In genomic region chr7:149278396-149278795, GRCh38 we compare ENCODE assay signal across 24 cellular contexts.
"Had no signal": no experiment of that assay in that cellular context is flagged by ENCODE, and none has a peak within 500 bp of the region (broad histone marks: within the 10 kb centered on the region; RNA-seq: fewer than 3 reads in every experiment).

No MANE protein-coding gene starts in this region.

- DNase-seq: cortex of kidney; effector memory CD8-positive, alpha-beta T cell; gastrocnemius medialis; kidney; mucosa of descending colon; naive B cell; nucleus accumbens; ovary; psoas muscle; right cardiac atrium; sigmoid colon; stimulated activated CD4-positive, alpha-beta T cell treated with anti-CD3 and anti-CD28 coated beads, Interleukin-2, amount 100 ng/mL, for 24 hours; stimulated activated CD4-positive, alpha-beta T cell treated with anti-CD3 and anti-CD28 coated beads, Interleukin-4, amount 100 ng/mL, for 24 hours; upper lobe of left lung had no signal

- H3K27ac ChIP-seq: gastrocnemius medialis, neural progenitor cell, ovary, psoas muscle, sigmoid colon, thoracic aorta, tibial nerve, upper lobe of left lung had no signal

- H3K4me3 Mint-ChIP-seq: effector memory CD8-positive, alpha-beta T cell; memory B cell; mesothelial cell of epicardium; naive B cell; natural killer cell treated with Interleukin-12 subunit alpha and Interleukin-12 subunit beta and Interleukin-15 and Interleukin-18, amount 100 ng/mL, for 72 hours; neural progenitor cell; stimulated activated memory B cell treated with anti-CD40 and anti-IgM and Interleukin-4, amounts not matched to agents 10 μg/mL and 1 μg/mL and 100 μg/mL, for 72 hours; stimulated activated naive CD8-positive, alpha-beta T cell treated with anti-CD3 and anti-CD28 coated beads, Interleukin-15, Interleukin-2, amounts not matched to agents 100 ng/mL and 50 ng/mL, for 24 hours had no signal

- H3K4me3 ChIP-seq: gastrocnemius medialis, lung, mucosa of descending colon, neural progenitor cell, ovary, psoas muscle, sigmoid colon, thoracic aorta, tibial nerve, upper lobe of left lung had no signal

- H3K27me3 Mint-ChIP-seq: effector memory CD8-positive, alpha-beta T cell; memory B cell; naive B cell; natural killer cell treated with Interleukin-12 subunit alpha and Interleukin-12 subunit beta and Interleukin-15 and Interleukin-18, amount 100 ng/mL, for 72 hours; stimulated activated memory B cell treated with anti-CD40 and anti-IgM and Interleukin-4, amounts not matched to agents 10 μg/mL and 1 μg/mL and 100 μg/mL, for 72 hours; stimulated activated naive CD8-positive, alpha-beta T cell treated with anti-CD3 and anti-CD28 coated beads, Interleukin-15, Interleukin-2, amounts not matched to agents 100 ng/mL and 50 ng/mL, for 24 hours had no signal

- H2AFZ ChIP-seq: neural progenitor cell had no signal

- H3K4me2 ChIP-seq: neural progenitor cell had no signal

- H3K27ac Mint-ChIP-seq: effector memory CD8-positive, alpha-beta T cell; memory B cell; mesothelial cell of epicardium; naive B cell; natural killer cell treated with Interleukin-12 subunit alpha and Interleukin-12 subunit beta and Interleukin-15 and Interleukin-18, amount 100 ng/mL, for 72 hours; stimulated activated memory B cell treated with anti-CD40 and anti-IgM and Interleukin-4, amounts not matched to agents 10 μg/mL and 1 μg/mL and 100 μg/mL, for 72 hours; stimulated activated naive CD8-positive, alpha-beta T cell treated with anti-CD3 and anti-CD28 coated beads, Interleukin-15, Interleukin-2, amounts not matched to agents 100 ng/mL and 50 ng/mL, for 24 hours had no signal

- H3K9me3 Mint-ChIP-seq: effector memory CD8-positive, alpha-beta T cell; naive B cell; natural killer cell treated with Interleukin-12 subunit alpha and Interleukin-12 subunit beta and Interleukin-15 and Interleukin-18, amount 100 ng/mL, for 72 hours; stimulated activated naive CD8-positive, alpha-beta T cell treated with anti-CD3 and anti-CD28 coated beads, Interleukin-15, Interleukin-2, amounts not matched to agents 100 ng/mL and 50 ng/mL, for 24 hours had no signal

- H3K4me1 ChIP-seq: gastrocnemius medialis, neural progenitor cell, psoas muscle, sigmoid colon, tibial nerve, upper lobe of left lung had no signal

- H3K9me3 ChIP-seq: gastrocnemius medialis, mucosa of descending colon, ovary, psoas muscle, sigmoid colon, thoracic aorta, upper lobe of left lung had no signal

- H3K27me3 ChIP-seq: gastrocnemius medialis, neural progenitor cell, ovary, sigmoid colon, tibial nerve, upper lobe of left lung had no signal

- H3K36me3 ChIP-seq: neural progenitor cell, ovary had no signal

- H3K9ac ChIP-seq: neural progenitor cell had no signal

- ATAC-seq: effector memory CD8-positive, alpha-beta T cell; gastrocnemius medialis; left lobe of liver; mucosa of descending colon; natural killer cell treated with Interleukin-12 subunit alpha and Interleukin-12 subunit beta and Interleukin-15 and Interleukin-18, amount 100 ng/mL, for 72 hours; psoas muscle; right cardiac atrium; stimulated activated memory B cell treated with anti-CD40 and anti-IgM and Interleukin-4, amounts not matched to agents 10 μg/mL and 1 μg/mL and 100 μg/mL, for 72 hours had no signal

- H3K4me1 Mint-ChIP-seq: mesothelial cell of epicardium, neural progenitor cell had no signal
